Comparison of ENCODE assay signal across 22 cellular contexts in the genomic region with DNA sequence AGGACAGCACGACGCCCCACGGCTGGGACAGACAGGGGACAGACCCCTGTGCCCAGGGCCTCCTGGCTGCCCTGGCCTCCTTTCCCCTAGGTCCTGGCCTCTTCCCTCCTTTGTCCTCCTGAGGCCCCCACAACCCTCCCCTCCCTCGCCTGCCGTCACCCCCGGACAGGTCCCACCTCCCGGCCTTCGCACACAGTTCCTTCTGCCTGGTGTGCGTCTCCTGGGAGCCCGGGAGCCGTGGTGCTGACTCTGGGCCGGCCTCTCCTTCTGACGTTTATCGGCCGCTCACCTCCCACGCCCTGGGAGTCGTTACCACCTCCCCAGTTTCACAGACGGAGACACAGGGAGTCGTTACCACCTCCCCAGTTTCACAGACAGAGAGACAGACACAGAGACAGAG. TPM values are rescaled to one million over a fixed set of nuclear protein-coding genes. Genes with fewer than 3 reads are reported as not detected.
A peak's percentile ranks its signal among the peaks of the same experiment; 100 is the strongest.
DNase-seq lines count a peak whose midpoint lies in the region; ATAC-seq, FAIRE-seq and TF ChIP-seq lines count a peak whose summit lies in the region.
"Had no signal": no experiment of that assay in that cellular context is flagged by ENCODE, and none has a peak within 500 bp of the region (broad histone marks: within the 10 kb centered on the region; RNA-seq: fewer than 3 reads in every experiment).

No MANE protein-coding gene starts in this region.

- no peak for TF ChIP-seq RAD21 in HepG2 (CRISPR knock-in tag; IDR thresholded peaks at IDR 0.05)

- no peaks in the 10 kb centered on the region for H3K36me3 ChIP-seq in BLaER1 treated with 17β-estradiol and CSF1 and Interleukin-3, amounts not matched to agents 10 nM and 100 nM
- H3K36me3 ChIP-seq in HepG2 (replicated peaks in 1 of 2; ENCODE audit: control insufficient read depth in 1 of 2, insufficient read depth in 2 of 2, low read length in 2 of 2) = no peaks in the 10 kb centered on the region
- H3K36me3 ChIP-seq: lower lobe of right lung, vagina had no signal

- H3K9me3 ChIP-seq in BLaER1 treated with 17β-estradiol and CSF1 and Interleukin-3, amounts not matched to agents 10 nM and 100 nM (replicated peaks in 1 of 11) = no peaks in the 10 kb centered on the region
- H3K9me3 ChIP-seq in right cardiac atrium (ENCODE audit: control insufficient read depth, low read length) (no peaks in the 10 kb centered on the region), HepG2 (ENCODE audit: low read length) (no peaks in the 10 kb centered on the region)
- H3K9me3 ChIP-seq: lower lobe of right lung, vagina had no signal

- no peak overlapping the region for H3K4me3 ChIP-seq in BLaER1 treated with 17β-estradiol and CSF1 and Interleukin-3, amounts not matched to agents 10 nM and 100 nM
- no peak overlapping the region for H3K4me3 ChIP-seq in right cardiac atrium (ENCODE audit: low read length)
- H3K4me3 ChIP-seq in HepG2 (replicated peaks in 1 of 3; ENCODE audit: insufficient read depth in 1 of 3, low read depth in 2 of 3, low read length in 3 of 3) = no peak overlapping the region
- H3K4me3 ChIP-seq: lower lobe of right lung, vagina had no signal

- H2AFZ ChIP-seq in HepG2 (ENCODE audit: low read length) = no peak overlapping the region

- H3K9me3 Mint-ChIP-seq in WTC11 (no peaks in the 10 kb centered on the region; the same call in 1 of the 2 replicates), osteocyte (ENCODE audit: unreplicated experiment) (no peaks in the 10 kb centered on the region)
- H3K9me3 Mint-ChIP-seq: CD8-positive, alpha-beta T cell had no signal

- peak overlapping the region; percentile 85 for H3K27ac Mint-ChIP-seq in WTC11
- peak overlapping the region; percentile 89 for H3K27ac Mint-ChIP-seq in osteocyte (ENCODE audit: unreplicated experiment)
- H3K27ac Mint-ChIP-seq: CD8-positive, alpha-beta T cell; naive thymus-derived CD4-positive, alpha-beta T cell had no signal

- POLR2A ChIA-PET in WTC11 (lab: Charles Lee) = interaction anchor here (0.6 to 2.6 kb wide), 4 partner anchors 13 to 20 kb away, joined by 3 to 28 read pairs (median 5); no protein-coding TSS in a partner anchor
- POLR2A ChIA-PET in HepG2 (lab: Yijun Ruan, JAX) = no interaction called here

- TF ChIP-seq CTCF in WTC11 (IDR thresholded peaks at IDR 0.05) = no peak
- TF ChIP-seq CTCF in osteocyte (IDR thresholded peaks at IDR 0.05) = no peak
- no peak for TF ChIP-seq CTCF in HepG2 (CRISPR knock-in tag; IDR thresholded peaks at IDR 0.05)

- no peaks in the 10 kb centered on the region for H3K79me2 ChIP-seq in HepG2 (ENCODE audit: insufficient read depth, low read length)

- H3K36me3 Mint-ChIP-seq in WTC11 (no peaks in the 10 kb centered on the region), osteocyte (ENCODE audit: unreplicated experiment) (no peaks in the 10 kb centered on the region)
- H3K36me3 Mint-ChIP-seq: CD8-positive, alpha-beta T cell; naive thymus-derived CD4-positive, alpha-beta T cell had no signal

- H4K20me1 ChIP-seq in BLaER1 treated with 17β-estradiol and CSF1 and Interleukin-3, amounts not matched to agents 10 nM and 100 nM = no peaks in the 10 kb centered on the region
- H4K20me1 ChIP-seq in HepG2 (ENCODE audit: insufficient read depth, low read length) = no peaks in the 10 kb centered on the region

- intact Hi-C loops in right cardiac atrium (cut with DNase I) (no loop called here), HepG2 (cut with micrococcal nuclease; ENCODE audit: unreplicated experiment) (no loop called here)

- in situ Hi-C loops in G401 (cut with HindIII; ENCODE audit: low sequenced_read_pairs) = loop anchor here (10.0 kb wide), 1 partner anchor 86 kb away; a partner anchor contains a TSS
- in situ Hi-C loops in HepG2 (cut with HindIII; ENCODE audit: extremely low pct_ligation_motif_present, low pct_unique_long_range_greater_than_20kb) = no loop called here

- CTCF ChIA-PET in WTC11 (lab: Charles Lee) (interaction anchor here (0.8 to 2.9 kb wide), 8 partner anchors 17 to 408 kb away, joined by 3 to 16 read pairs (median 4); no protein-coding TSS in a partner anchor), HepG2 (lab: Yijun Ruan, JAX; ENCODE audit: low intra/inter-chr PET ratio, low total read pairs) (no interaction called here)

- peaks cover 3 to 66% (median 41%) of the 10 kb centered on the region in 10 experiments for H3K4me1 ChIP-seq in BLaER1 treated with 17β-estradiol and CSF1 and Interleukin-3, amounts not matched to agents 10 nM and 100 nM
- H3K4me1 ChIP-seq in right cardiac atrium (ENCODE audit: control insufficient read depth, insufficient read depth, low read length) (peaks cover 23% of the 10 kb centered on the region), HepG2 (ENCODE audit: insufficient read depth, low read length) (peaks cover 50% of the 10 kb centered on the region)

- no peaks in the 10 kb centered on the region for H3K27me3 ChIP-seq in BLaER1 treated with 17β-estradiol and CSF1 and Interleukin-3, amounts not matched to agents 10 nM and 100 nM
- H3K27me3 ChIP-seq in right cardiac atrium (ENCODE audit: control insufficient read depth, insufficient read depth) (no peaks in the 10 kb centered on the region), HepG2 (ENCODE audit: control insufficient read depth in 1 of 2, insufficient read depth in 2 of 2, low read length in 2 of 2) (peaks cover 16 to 76% of the 10 kb centered on the region in 2 experiments)
- H3K27me3 ChIP-seq: vagina had no signal

- peak overlapping the region in 1 of 11 experiments; percentile 20; a peak in 1 of 22 replicates for H3K27ac ChIP-seq in BLaER1 treated with 17β-estradiol and CSF1 and Interleukin-3, amounts not matched to agents 10 nM and 100 nM
- H3K27ac ChIP-seq in right cardiac atrium (ENCODE audit: low read length) (no peak overlapping the region), HepG2 (ENCODE audit: extremely low read length, insufficient read depth, low read length) (no peak overlapping the region)
- H3K27ac ChIP-seq: lower lobe of right lung, vagina had no signal

- TF ChIP-seq EP300 in HepG2 (IDR thresholded peaks at IDR 0.05; ENCODE audit: low read depth in 2 of 2, low read length in 2 of 2) (no peak), HepG2 (CRISPR knock-in tag; IDR thresholded peaks at IDR 0.05; ENCODE audit: borderline replicate concordance) (no peak)

- no peak for FAIRE-seq in HepG2 (lab: Jason Lieb, UNC)

- DNase-seq in WTC11 (ENCODE audit: low spot score) (no peak), right cardiac atrium (peak; percentile 50 to 77 (median 72)), osteocyte (ENCODE audit: extremely low spot score, unreplicated experiment) (no peak), GM19240 (ENCODE audit: insufficient read length, low spot score) (no peak), G401 (ENCODE audit: low spot score) (no peak), HepG2 (ENCODE audit: low spot score) (no peak)
- no peak for DNase-seq in activated CD4-positive, CD25-positive, alpha-beta regulatory T cell treated with anti-CD3 and anti-CD28 coated beads, Interleukin-2, amount 50 U/mL, for 72 hours
- DNase-seq: ACHN; activated CD4-positive, CD25-positive, alpha-beta regulatory T cell; amniotic stem cell; CD8-positive, alpha-beta T cell; cerebellar nuclear complex; lower lobe of right lung; naive thymus-derived CD4-positive, alpha-beta T cell; NCI-H1930; NCI-H510A; SHP77 treated with DMSO at 0.1 percent for 48 hours; stimulated activated naive CD4-positive, alpha-beta T cell treated with Interleukin-2 at 50 U/mL for 16 hours; T-helper 2 cell had no signal

- BruUV-seq in HepG2 (replicated peaks; lab: Mats Ljungman, UMichigan) = no TSS peak

- H3K9ac ChIP-seq in BLaER1 treated with 17β-estradiol and CSF1 and Interleukin-3, amounts not matched to agents 10 nM and 100 nM = peak overlapping the region in 1 of 11 experiments; percentile 23; a peak in 1 of 22 replicates
- no peak overlapping the region for H3K9ac ChIP-seq in HepG2 (ENCODE audit: insufficient read depth, low read depth, low read length)

- ATAC-seq in WTC11 (no peak), right cardiac atrium (no peak), HepG2 (no peak)
- ATAC-seq: CD8-positive, alpha-beta T cell; HCT116; lower lobe of right lung; naive thymus-derived CD4-positive, alpha-beta T cell had no signal

- no peak for TF ChIP-seq POLR2A in HepG2 (IDR thresholded peaks at IDR 0.05; ENCODE audit: insufficient read depth in 1 of 2, low read depth in 2 of 2, low read length in 2 of 2)

- WGBS in right cardiac atrium = 65% methylated on average over 19 of the region's 19 CpGs
- WGBS in HepG2 (ENCODE audit: low lambda C conversion rate) = 15% methylated on average over 13 of the region's 19 CpGs

- peak overlapping the region in 9 of 11 experiments; percentile 7 to 53 (median 19); a peak in 11 of 22 replicates for H3K4me2 ChIP-seq in BLaER1 treated with 17β-estradiol and CSF1 and Interleukin-3, amounts not matched to agents 10 nM and 100 nM
- H3K4me2 ChIP-seq in HepG2 (ENCODE audit: low read depth, low read length) = no peak overlapping the region

- H3K4me3 Mint-ChIP-seq in WTC11 = no peak overlapping the region
- H3K4me3 Mint-ChIP-seq in osteocyte (ENCODE audit: unreplicated experiment) = no peak overlapping the region
- H3K4me3 Mint-ChIP-seq: CD8-positive, alpha-beta T cell; naive thymus-derived CD4-positive, alpha-beta T cell had no signal

- H3K4me1 Mint-ChIP-seq in WTC11 (peaks cover 63% of the 10 kb centered on the region), osteocyte (ENCODE audit: unreplicated experiment) (peaks cover 68% of the 10 kb centered on the region)

- H3K27me3 Mint-ChIP-seq in WTC11 (ENCODE audit: low read depth) = no peaks in the 10 kb centered on the region; the same call in 1 of the 2 replicates
- no peaks in the 10 kb centered on the region for H3K27me3 Mint-ChIP-seq in osteocyte (ENCODE audit: unreplicated experiment)
- H3K27me3 Mint-ChIP-seq: naive thymus-derived CD4-positive, alpha-beta T cell had no signal

RNA-seq across cellular contexts. Expression of a gene that starts 25.1 kb away (rescaled TPM):
- total RNA-seq in WTC11 (2021) (76.7 to 95.6 TPM (median 79.2 TPM) in 3 replicates), right cardiac atrium (10 to 100 TPM; 20.4 to 31.9 (median 29.4) TPM), osteocyte (44.9 and 53.6 TPM in 2 replicates), HepG2 (2016; rRNA removed; fragmentation: Illumina TruSeq; extraction: Trizol) (0.22 and 0.35 TPM in 2 replicates)
- polyA plus RNA-seq in right cardiac atrium (10.8 TPM), HepG2 (2011; rRNA removed) (0.09 and 0.12 TPM in 2 replicates)
- total RNA-seq in G401 (2014; rRNA removed; shearing (Covaris generic)) = 10.9 and 13.8 TPM in 2 replicates
- 0.18 and 0.20 TPM in 2 replicates for total RNA-seq in HepG2 (2016; cell fraction: cytosol; rRNA removed; fragmentation: Illumina TruSeq; extraction: Trizol; ENCODE audit: low read depth)
- total RNA-seq in HepG2 (2016; cell fraction: insoluble cytoplasmic fraction; rRNA removed; fragmentation: Illumina TruSeq; extraction: Trizol) = 0.13 and 0.43 TPM in 2 replicates
- 0.17 and 0.28 TPM in 2 replicates for total RNA-seq in HepG2 (2016; cell fraction: membrane; rRNA removed; fragmentation: Illumina TruSeq; extraction: Trizol)
- total RNA-seq in HepG2 (2016; cell fraction: nucleus; rRNA removed; fragmentation: Illumina TruSeq; extraction: Trizol) = 0.69 and 1.3 TPM in 2 replicates
- 0.04 and 0.11 TPM in 2 replicates for polyA plus RNA-seq in HepG2 (2011; cell fraction: cytosol; rRNA removed)
- 0.90 and 1.1 TPM in 2 replicates for polyA plus RNA-seq in HepG2 (2011; cell fraction: nucleus; rRNA removed)
- polyA plus RNA-seq in HepG2 (2012) = 0.09 and 0.31 TPM in 2 replicates
- polyA plus RNA-seq in HepG2 (2016; cell fraction: cytosol; fragmentation: Illumina TruSeq; extraction: Trizol; ENCODE audit: low read depth) = 0.02 TPM in 2 replicates
- 0.15 and 0.22 TPM in 2 replicates for polyA plus RNA-seq in HepG2 (2016; cell fraction: insoluble cytoplasmic fraction; fragmentation: Illumina TruSeq; extraction: Trizol; ENCODE audit: low read depth)
- polyA plus RNA-seq in HepG2 (2016; cell fraction: membrane; fragmentation: Illumina TruSeq; extraction: Trizol; ENCODE audit: low read depth) = 0.05 and 0.13 TPM in 2 replicates
- polyA plus RNA-seq in HepG2 (2016; cell fraction: nucleus; fragmentation: Illumina TruSeq; extraction: Trizol; ENCODE audit: insufficient read depth, low read depth) = 1.3 and 1.9 TPM in 2 replicates
- polyA minus RNA-seq in HepG2 (2011; rRNA and poly(A)+ RNA removed; ENCODE audit: low replicate concordance) = 0.54 and 4.7 TPM in 2 replicates
- polyA minus RNA-seq in HepG2 (2011; cell fraction: cytosol; rRNA and poly(A)+ RNA removed) = 0.44 and 0.99 TPM in 2 replicates
- 0.64 and 0.75 TPM in 2 replicates for polyA minus RNA-seq in HepG2 (2011; cell fraction: nucleus; rRNA and poly(A)+ RNA removed)

Comparison
In these comparisons a context has a peak if more than half of its experiments do, and no peak if none do; other contexts are left out.
1. DNase-seq: peak in right cardiac atrium (3 of 3); none in WTC11 (single experiment), osteocyte (single experiment), GM19240 (single experiment), G401 (single experiment), HepG2 (single experiment) and activated CD4-positive, CD25-positive, alpha-beta regulatory T cell treated with anti-CD3 and anti-CD28 coated beads, Interleukin-2, amount 50 U/mL, for 72 hours (single experiment).